Comparison of ENCODE assay signal across 2 cellular contexts in the genomic region with DNA sequence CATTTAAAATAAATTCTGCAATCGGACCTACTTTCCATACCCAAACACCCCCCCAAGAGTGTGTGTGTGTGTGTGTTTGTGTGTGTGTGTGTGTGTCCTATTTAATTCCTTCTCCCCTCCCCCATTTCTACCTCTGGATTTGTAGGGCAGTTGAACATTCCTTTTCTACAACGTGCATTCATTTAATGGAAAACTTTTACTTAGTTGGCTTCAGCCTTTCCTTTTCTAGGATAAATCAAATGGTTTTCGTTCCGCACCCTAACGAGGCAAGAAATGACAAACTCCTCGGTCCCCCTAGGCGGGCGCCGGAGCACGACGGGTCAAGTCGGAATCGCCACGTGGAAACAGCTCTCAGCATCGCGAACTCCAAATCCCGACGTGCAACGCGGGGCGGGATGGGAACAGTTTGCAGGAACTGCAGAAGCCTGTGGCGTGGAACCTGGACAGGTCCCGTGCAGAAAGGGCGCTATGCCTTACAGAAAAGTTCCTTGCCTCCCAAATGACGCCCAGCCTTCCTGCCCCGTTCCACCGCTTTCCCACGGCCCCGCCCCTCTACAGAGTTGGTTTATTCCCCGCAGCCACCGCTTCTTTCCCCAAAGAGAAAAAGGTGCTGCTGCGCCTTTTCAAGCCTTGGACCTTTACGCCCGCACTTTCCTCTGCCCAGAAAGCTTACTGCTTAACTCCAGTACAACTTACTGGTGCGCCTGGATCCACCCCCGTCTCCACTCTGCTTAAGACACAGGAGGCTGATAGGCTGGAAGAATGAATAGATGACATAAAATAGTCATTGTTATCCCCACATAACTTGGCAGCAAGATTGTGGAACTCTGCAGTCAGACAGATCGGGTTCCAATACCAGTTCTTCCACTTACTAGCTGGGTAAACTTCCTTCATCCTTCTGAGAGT.
TF ChIP-seq lines count a peak whose summit lies in the region.

No MANE protein-coding gene starts in this region.

TF ChIP-seq in HEK293, 187 proteins besides CTCF, POLR2A, EP300 and RAD21 (continued from another document):
- TF ChIP-seq, protein P1, sequence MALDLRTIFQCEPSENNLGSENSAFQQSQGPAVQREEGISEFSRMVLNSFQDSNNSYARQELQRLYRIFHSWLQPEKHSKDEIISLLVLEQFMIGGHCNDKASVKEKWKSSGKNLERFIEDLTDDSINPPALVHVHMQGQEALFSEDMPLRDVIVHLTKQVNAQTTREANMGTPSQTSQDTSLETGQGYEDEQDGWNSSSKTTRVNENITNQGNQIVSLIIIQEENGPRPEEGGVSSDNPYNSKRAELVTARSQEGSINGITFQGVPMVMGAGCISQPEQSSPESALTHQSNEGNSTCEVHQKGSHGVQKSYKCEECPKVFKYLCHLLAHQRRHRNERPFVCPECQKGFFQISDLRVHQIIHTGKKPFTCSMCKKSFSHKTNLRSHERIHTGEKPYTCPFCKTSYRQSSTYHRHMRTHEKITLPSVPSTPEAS (tag by site-specific recombination; IDR thresholded peaks at IDR 0.05) = peak; percentile 96
- no peak for TF ChIP-seq ZNF184 (tag by site-specific recombination; IDR thresholded peaks at IDR 0.05)
- TF ChIP-seq, protein P2, sequence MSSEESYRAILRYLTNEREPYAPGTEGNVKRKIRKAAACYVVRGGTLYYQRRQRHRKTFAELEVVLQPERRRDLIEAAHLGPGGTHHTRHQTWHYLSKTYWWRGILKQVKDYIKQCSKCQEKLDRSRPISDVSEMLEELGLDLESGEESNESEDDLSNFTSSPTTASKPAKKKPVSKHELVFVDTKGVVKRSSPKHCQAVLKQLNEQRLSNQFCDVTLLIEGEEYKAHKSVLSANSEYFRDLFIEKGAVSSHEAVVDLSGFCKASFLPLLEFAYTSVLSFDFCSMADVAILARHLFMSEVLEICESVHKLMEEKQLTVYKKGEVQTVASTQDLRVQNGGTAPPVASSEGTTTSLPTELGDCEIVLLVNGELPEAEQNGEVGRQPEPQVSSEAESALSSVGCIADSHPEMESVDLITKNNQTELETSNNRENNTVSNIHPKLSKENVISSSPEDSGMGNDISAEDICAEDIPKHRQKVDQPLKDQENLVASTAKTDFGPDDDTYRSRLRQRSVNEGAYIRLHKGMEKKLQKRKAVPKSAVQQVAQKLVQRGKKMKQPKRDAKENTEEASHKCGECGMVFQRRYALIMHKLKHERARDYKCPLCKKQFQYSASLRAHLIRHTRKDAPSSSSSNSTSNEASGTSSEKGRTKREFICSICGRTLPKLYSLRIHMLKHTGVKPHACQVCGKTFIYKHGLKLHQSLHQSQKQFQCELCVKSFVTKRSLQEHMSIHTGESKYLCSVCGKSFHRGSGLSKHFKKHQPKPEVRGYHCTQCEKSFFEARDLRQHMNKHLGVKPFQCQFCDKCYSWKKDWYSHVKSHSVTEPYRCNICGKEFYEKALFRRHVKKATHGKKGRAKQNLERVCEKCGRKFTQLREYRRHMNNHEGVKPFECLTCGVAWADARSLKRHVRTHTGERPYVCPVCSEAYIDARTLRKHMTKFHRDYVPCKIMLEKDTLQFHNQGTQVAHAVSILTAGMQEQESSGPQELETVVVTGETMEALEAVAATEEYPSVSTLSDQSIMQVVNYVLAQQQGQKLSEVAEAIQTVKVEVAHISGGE (tag by site-specific recombination; conservative IDR thresholded peaks at IDR 0.05; ENCODE audit: low read depth) = peak; percentile 96

TF ChIP-seq in WTC11, 78 proteins besides CTCF, POLR2A, EP300 and RAD21 (continued from another document):
- TF ChIP-seq, protein P3, sequence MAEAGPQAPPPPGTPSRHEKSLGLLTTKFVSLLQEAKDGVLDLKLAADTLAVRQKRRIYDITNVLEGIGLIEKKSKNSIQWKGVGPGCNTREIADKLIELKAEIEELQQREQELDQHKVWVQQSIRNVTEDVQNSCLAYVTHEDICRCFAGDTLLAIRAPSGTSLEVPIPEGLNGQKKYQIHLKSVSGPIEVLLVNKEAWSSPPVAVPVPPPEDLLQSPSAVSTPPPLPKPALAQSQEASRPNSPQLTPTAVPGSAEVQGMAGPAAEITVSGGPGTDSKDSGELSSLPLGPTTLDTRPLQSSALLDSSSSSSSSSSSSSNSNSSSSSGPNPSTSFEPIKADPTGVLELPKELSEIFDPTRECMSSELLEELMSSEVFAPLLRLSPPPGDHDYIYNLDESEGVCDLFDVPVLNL (CRISPR knock-in tag; IDR thresholded peaks at IDR 0.05; ENCODE audit: borderline replicate concordance, low read depth) = no peak
- TF ChIP-seq, protein P4, sequence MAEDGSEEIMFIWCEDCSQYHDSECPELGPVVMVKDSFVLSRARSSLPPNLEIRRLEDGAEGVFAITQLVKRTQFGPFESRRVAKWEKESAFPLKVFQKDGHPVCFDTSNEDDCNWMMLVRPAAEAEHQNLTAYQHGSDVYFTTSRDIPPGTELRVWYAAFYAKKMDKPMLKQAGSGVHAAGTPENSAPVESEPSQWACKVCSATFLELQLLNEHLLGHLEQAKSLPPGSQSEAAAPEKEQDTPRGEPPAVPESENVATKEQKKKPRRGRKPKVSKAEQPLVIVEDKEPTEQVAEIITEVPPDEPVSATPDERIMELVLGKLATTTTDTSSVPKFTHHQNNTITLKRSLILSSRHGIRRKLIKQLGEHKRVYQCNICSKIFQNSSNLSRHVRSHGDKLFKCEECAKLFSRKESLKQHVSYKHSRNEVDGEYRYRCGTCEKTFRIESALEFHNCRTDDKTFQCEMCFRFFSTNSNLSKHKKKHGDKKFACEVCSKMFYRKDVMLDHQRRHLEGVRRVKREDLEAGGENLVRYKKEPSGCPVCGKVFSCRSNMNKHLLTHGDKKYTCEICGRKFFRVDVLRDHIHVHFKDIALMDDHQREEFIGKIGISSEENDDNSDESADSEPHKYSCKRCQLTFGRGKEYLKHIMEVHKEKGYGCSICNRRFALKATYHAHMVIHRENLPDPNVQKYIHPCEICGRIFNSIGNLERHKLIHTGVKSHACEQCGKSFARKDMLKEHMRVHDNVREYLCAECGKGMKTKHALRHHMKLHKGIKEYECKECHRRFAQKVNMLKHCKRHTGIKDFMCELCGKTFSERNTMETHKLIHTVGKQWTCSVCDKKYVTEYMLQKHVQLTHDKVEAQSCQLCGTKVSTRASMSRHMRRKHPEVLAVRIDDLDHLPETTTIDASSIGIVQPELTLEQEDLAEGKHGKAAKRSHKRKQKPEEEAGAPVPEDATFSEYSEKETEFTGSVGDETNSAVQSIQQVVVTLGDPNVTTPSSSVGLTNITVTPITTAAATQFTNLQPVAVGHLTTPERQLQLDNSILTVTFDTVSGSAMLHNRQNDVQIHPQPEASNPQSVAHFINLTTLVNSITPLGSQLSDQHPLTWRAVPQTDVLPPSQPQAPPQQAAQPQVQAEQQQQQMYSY (CRISPR knock-in tag; IDR thresholded peaks at IDR 0.05) = peak; percentile 84
- TF ChIP-seq ZNF138 (CRISPR knock-in tag; conservative IDR thresholded peaks at IDR 0.05) (no peak), SP1 (CRISPR knock-in tag; conservative IDR thresholded peaks at IDR 0.05) (0 out of 2 replicates have a peak, but pooled peaks have one; percentile 21), ZNF416 (CRISPR knock-in tag; IDR thresholded peaks at IDR 0.05) (no peak), CREM (CRISPR knock-in tag; IDR thresholded peaks at IDR 0.05) (peak; percentile 6; the same call in 1 of the 2 replicates), SOX15 (CRISPR knock-in tag; IDR thresholded peaks at IDR 0.05) (no peak), RORB (CRISPR knock-in tag; IDR thresholded peaks at IDR 0.05) (no peak), OVOL2 (CRISPR knock-in tag; IDR thresholded peaks at IDR 0.05; ENCODE audit: borderline replicate concordance) (no peak), SMAD3 (CRISPR knock-in tag; IDR thresholded peaks at IDR 0.05; ENCODE audit: borderline replicate concordance) (peak; percentile 60; the same call in 1 of the 2 replicates)
- TF ChIP-seq, protein P5, sequence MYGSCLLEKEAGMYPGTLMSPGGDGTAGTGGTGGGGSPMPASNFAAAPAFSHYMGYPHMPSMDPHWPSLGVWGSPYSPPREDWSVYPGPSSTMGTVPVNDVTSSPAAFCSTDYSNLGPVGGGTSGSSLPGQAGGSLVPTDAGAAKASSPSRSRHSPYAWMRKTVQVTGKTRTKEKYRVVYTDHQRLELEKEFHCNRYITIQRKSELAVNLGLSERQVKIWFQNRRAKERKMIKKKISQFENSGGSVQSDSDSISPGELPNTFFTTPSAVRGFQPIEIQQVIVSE (CRISPR knock-in tag; IDR thresholded peaks at IDR 0.05; ENCODE audit: borderline replicate concordance) = no peak
TF ChIP-seq in WTC11: peak in this region for 17.
